Comparison of ENCODE assay signal across 1 cellular context in the genomic region with DNA sequence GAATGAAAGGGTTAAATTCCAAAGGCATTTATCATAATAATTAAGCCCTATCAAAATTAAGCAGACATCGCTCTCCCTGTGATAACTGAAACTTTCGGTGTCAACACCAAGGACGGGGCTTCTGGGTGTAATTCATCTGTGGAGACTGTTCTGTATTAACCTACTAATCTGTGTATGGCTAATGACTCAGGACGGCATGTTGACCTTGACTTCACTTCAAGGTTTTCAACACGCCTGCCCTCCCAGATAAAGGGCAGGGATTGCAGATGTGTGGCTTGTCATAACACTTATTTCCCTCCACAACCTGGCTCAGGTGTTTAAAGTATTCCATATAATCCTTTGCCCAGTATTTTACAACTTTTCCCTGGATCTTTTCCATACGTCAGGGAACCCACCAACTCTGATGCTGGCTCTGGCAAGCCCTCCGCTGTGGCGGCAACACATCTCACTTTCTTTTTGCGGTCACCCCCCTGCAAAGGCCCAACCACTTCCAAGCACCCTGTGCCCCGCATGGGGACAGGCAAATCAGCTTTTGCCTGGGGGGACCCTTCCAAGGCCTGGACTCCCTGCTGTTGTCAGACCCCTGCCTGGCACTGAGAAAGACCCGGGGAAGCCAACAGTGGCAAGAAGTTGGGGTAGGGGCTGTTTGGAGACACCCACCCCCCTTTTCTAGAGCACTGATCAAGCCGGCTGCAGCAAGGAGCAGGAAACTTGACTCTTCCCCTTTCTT.
TF ChIP-seq lines count a peak whose summit lies in the region.

No MANE protein-coding gene starts in this region.

TF ChIP-seq in GM23338, 12 proteins besides CTCF, POLR2A, EP300 and RAD21:
- TF ChIP-seq ZNF114 (CRISPR knock-in tag; IDR thresholded peaks at IDR 0.05) (no peak), JUNB (IDR thresholded peaks at IDR 0.05; ENCODE audit: unreplicated experiment) (no peak), EZH2 (IDR thresholded peaks at IDR 0.05; ENCODE audit: low read depth, unreplicated experiment) (no peak)
- TF ChIP-seq, protein P1, sequence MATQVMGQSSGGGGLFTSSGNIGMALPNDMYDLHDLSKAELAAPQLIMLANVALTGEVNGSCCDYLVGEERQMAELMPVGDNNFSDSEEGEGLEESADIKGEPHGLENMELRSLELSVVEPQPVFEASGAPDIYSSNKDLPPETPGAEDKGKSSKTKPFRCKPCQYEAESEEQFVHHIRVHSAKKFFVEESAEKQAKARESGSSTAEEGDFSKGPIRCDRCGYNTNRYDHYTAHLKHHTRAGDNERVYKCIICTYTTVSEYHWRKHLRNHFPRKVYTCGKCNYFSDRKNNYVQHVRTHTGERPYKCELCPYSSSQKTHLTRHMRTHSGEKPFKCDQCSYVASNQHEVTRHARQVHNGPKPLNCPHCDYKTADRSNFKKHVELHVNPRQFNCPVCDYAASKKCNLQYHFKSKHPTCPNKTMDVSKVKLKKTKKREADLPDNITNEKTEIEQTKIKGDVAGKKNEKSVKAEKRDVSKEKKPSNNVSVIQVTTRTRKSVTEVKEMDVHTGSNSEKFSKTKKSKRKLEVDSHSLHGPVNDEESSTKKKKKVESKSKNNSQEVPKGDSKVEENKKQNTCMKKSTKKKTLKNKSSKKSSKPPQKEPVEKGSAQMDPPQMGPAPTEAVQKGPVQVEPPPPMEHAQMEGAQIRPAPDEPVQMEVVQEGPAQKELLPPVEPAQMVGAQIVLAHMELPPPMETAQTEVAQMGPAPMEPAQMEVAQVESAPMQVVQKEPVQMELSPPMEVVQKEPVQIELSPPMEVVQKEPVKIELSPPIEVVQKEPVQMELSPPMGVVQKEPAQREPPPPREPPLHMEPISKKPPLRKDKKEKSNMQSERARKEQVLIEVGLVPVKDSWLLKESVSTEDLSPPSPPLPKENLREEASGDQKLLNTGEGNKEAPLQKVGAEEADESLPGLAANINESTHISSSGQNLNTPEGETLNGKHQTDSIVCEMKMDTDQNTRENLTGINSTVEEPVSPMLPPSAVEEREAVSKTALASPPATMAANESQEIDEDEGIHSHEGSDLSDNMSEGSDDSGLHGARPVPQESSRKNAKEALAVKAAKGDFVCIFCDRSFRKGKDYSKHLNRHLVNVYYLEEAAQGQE (IDR thresholded peaks at IDR 0.05; ENCODE audit: unreplicated experiment) = no peak
TF ChIP-seq in GM23338: peak in this region for 0.
